8 cellular contexts compared by ENCODE assay signal in the genomic region with DNA sequence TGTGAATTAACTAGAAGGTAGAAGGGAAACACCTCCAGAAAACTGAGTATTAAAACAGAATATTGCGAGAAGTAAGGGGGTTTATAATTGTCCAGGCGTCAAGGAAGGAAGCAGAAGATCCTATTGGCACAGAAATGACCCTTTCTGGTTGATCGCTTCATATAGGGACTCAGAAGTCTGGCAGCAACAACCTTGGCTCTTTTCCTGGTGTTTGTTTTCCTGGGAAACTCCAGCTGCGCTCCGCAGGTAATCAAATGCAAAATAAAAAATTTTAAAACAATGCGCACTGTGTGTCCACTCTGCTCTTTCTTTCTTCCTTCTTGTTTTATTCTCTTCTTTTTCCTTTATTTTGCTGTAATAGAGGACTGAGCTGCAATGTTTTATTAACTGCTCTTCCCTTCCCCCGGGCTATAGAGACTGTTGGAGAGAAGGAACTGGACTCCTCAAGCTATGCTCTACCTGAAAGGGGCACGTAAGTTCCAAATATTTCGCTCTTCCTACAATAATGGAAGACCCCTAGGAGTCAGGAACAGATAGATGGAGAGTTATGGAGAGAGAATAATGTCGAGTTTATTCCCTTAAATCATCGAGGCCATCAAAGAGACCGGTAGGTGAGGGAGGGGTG. TPM values are rescaled to one million over a fixed set of nuclear protein-coding genes. Genes with fewer than 3 reads are reported as not detected.
DNase-seq lines count a peak whose midpoint lies in the region; ATAC-seq and TF ChIP-seq lines count a peak whose summit lies in the region.

No MANE protein-coding gene starts in this region.

- TF ChIP-seq CTCF in SK-N-SH (IDR thresholded peaks at IDR 0.05) = no peak
- TF ChIP-seq CTCF in WTC11 (IDR thresholded peaks at IDR 0.05) = no peak

- H3K4me1 ChIP-seq in SK-N-SH (ENCODE audit: control insufficient read depth in 1 of 2, insufficient read depth in 2 of 2, low read depth in 1 of 2, low read length in 1 of 2) (peaks cover 3 to 7% of the 10 kb centered on the region in 2 experiments; a peak in 3 of 4 replicates), iPS DF 6.9 (ENCODE audit: control insufficient read depth, insufficient read depth, low read length) (no peaks in the 10 kb centered on the region)

- peak overlapping the region; percentile 50 to 61; a peak in 3 of 4 replicates for H3K4me3 ChIP-seq in SK-N-SH (ENCODE audit: low read depth in 2 of 2, low read length in 1 of 2)
- H3K4me3 ChIP-seq in iPS DF 6.9 (ENCODE audit: low read length) = peak overlapping the region; percentile 68; the same call in 1 of the 2 replicates

- ATAC-seq in SK-N-SH treated with all-trans-retinoic acid at 6 μM for 48 hours = no peak; the same call in 1 of the 3 replicates
- peak; percentile 3; the same call in 1 of the 2 replicates for ATAC-seq in WTC11
- no peak for ATAC-seq in stimulated activated naive CD8-positive, alpha-beta T cell treated with anti-CD3 and anti-CD28 coated beads, Interleukin-15, amount 100 ng/mL, for 72 hours

- TF ChIP-seq RAD21 in SK-N-SH (IDR thresholded peaks at IDR 0.05; ENCODE audit: low read length) = no peak

- H3K4me2 ChIP-seq in SK-N-SH = peak overlapping the region; percentile 88

- no peak for TF ChIP-seq EP300 in SK-N-SH (IDR thresholded peaks at IDR 0.05; ENCODE audit: borderline replicate concordance in 1 of 2, low read depth in 1 of 2, low read length in 1 of 2)

- no peaks in the 10 kb centered on the region for H3K79me2 ChIP-seq in SK-N-SH (ENCODE audit: insufficient read depth)

- H3K27me3 ChIP-seq in SK-N-SH (ENCODE audit: insufficient read depth) (peaks cover 38% of the 10 kb centered on the region; the same call in 1 of the 2 replicates), iPS DF 6.9 (ENCODE audit: control insufficient read depth, insufficient read depth, low read length) (peaks cover 9% of the 10 kb centered on the region; the same call in 1 of the 2 replicates)

- peaks cover 6% of the 10 kb centered on the region for H3F3A ChIP-seq in SK-N-SH (replicated peaks; ENCODE audit: insufficient read depth)

- no peaks in the 10 kb centered on the region for H3K36me3 Mint-ChIP-seq in WTC11

- H3K9me3 Mint-ChIP-seq in WTC11 = peaks cover 3% of the 10 kb centered on the region; the same call in 1 of the 2 replicates
- peaks cover 7 to 12% of the 10 kb centered on the region in 2 donors for H3K9me3 Mint-ChIP-seq in stimulated activated naive CD8-positive, alpha-beta T cell treated with anti-CD3 and anti-CD28 coated beads, Interleukin-15, amount 100 ng/mL, for 72 hours

- CTCF ChIA-PET in SK-N-SH (lab: Yijun Ruan, JAX) (interaction anchor here (1.9 kb wide), 1 partner anchor 10 kb away, joined by 4 read pairs; no protein-coding TSS in a partner anchor), WTC11 (lab: Charles Lee) (interaction anchor here (0.6 to 1.0 kb wide), 2 partner anchors 25 to 532 kb away, joined by 3 read pairs; partner anchors contain the start of genes GOLT1B and RECQL)

- H3K27me3 Mint-ChIP-seq in WTC11 (ENCODE audit: low read depth) = peaks cover 57% of the 10 kb centered on the region
- H3K27me3 Mint-ChIP-seq in stimulated activated naive CD8-positive, alpha-beta T cell treated with anti-CD3 and anti-CD28 coated beads, Interleukin-15, amount 100 ng/mL, for 72 hours = peaks cover 35% of the 10 kb centered on the region

- H3K4me3 Mint-ChIP-seq in WTC11 = peak overlapping the region; percentile 91
- H3K4me3 Mint-ChIP-seq in stimulated activated naive CD8-positive, alpha-beta T cell treated with anti-CD3 and anti-CD28 coated beads, Interleukin-15, amount 100 ng/mL, for 72 hours = peak overlapping the region; percentile 30 to 81

- POLR2A ChIA-PET in SK-N-SH (lab: Yijun Ruan, JAX) = no interaction called here
- POLR2A ChIA-PET in WTC11 (lab: Charles Lee) = interaction anchor here (0.7 to 2.0 kb wide), 2 partner anchors 130 to 323 kb away, joined by 9 to 11 read pairs; partner anchors contain the start of gene LDHB

- H3K4me1 Mint-ChIP-seq in WTC11 = peaks cover 12% of the 10 kb centered on the region
- no peaks in the 10 kb centered on the region for H3K4me1 Mint-ChIP-seq in stimulated activated naive CD8-positive, alpha-beta T cell treated with anti-CD3 and anti-CD28 coated beads, Interleukin-15, amount 100 ng/mL, for 72 hours

- DNase-seq in SK-N-SH = no peak
- no peak for DNase-seq in WTC11 (ENCODE audit: low spot score)
- DNase-seq in iPS DF 6.9 (ENCODE audit: low read depth, low spot score) = no peak
- no peak for DNase-seq in stimulated activated naive CD8-positive, alpha-beta T cell treated with anti-CD3 and anti-CD28 coated beads, Interleukin-15, amount 100 ng/mL, for 72 hours
- no peak for DNase-seq in NCI-H1436 treated with DMSO at 0.1 percent for 48 hours (lab: John Stamatoyannopoulos, UW)
- no peak for DNase-seq in SW 1271 (lab: John Stamatoyannopoulos, UW)
- no peak for DNase-seq in germinal center (ENCODE audit: low spot score)

- H2AFZ ChIP-seq in SK-N-SH (ENCODE audit: low read depth) = 0 out of 2 replicates have a peak overlapping the region, but pooled peaks have one; percentile 83

- no peaks in the 10 kb centered on the region for H3K9me2 ChIP-seq in SK-N-SH

- no peak overlapping the region for H3K27ac ChIP-seq in SK-N-SH (ENCODE audit: low read depth in 2 of 2, low read length in 1 of 2)
- H3K27ac ChIP-seq in iPS DF 6.9 (ENCODE audit: low read length) = no peak overlapping the region

- no peak overlapping the region for H3K27ac Mint-ChIP-seq in WTC11
- H3K27ac Mint-ChIP-seq in stimulated activated naive CD8-positive, alpha-beta T cell treated with anti-CD3 and anti-CD28 coated beads, Interleukin-15, amount 100 ng/mL, for 72 hours = peak overlapping the region in 1 of 2 donors; percentile 62

- no peak overlapping the region for H3K9ac ChIP-seq in SK-N-SH

- H3K9me3 ChIP-seq in SK-N-SH (no peaks in the 10 kb centered on the region), iPS DF 6.9 (ENCODE audit: control insufficient read depth, insufficient read depth, low read length) (no peaks in the 10 kb centered on the region)

- WGBS in SK-N-SH (ENCODE audit: low lambda C conversion rate) = 29% methylated on average over 12 of the region's 12 CpGs
- WGBS in iPS DF 6.9 (ENCODE audit: insufficient coverage, insufficient read length) = no CpG with 5 or more reads among the region's 12 CpGs

- H4K20me1 ChIP-seq in SK-N-SH (ENCODE audit: insufficient read depth) = no peaks in the 10 kb centered on the region

- H3K36me3 ChIP-seq in SK-N-SH (replicated peaks in 1 of 2; ENCODE audit: control insufficient read depth in 1 of 2, insufficient read depth in 2 of 2, low read length in 1 of 2) (no peaks in the 10 kb centered on the region), iPS DF 6.9 (ENCODE audit: control insufficient read depth, insufficient read depth, low read length) (no peaks in the 10 kb centered on the region)

TF ChIP-seq in SK-N-SH, 30 proteins besides CTCF, POLR2A, EP300 and RAD21 (continues in another document):
- TF ChIP-seq JUND (IDR thresholded peaks at IDR 0.05) (no peak), SIN3A (IDR thresholded peaks at IDR 0.05; ENCODE audit: borderline replicate concordance, low read depth, low read length) (no peak), RXRA (IDR thresholded peaks at IDR 0.05; ENCODE audit: borderline replicate concordance, low read depth) (no peak), SMC3 (IDR thresholded peaks at IDR 0.05; ENCODE audit: low read depth, low read length) (no peak), MEF2A (IDR thresholded peaks at IDR 0.05; ENCODE audit: borderline replicate concordance, low read depth) (no peak), TEAD4 (IDR thresholded peaks at IDR 0.05; ENCODE audit: borderline replicate concordance, insufficient read depth) (no peak)

TF ChIP-seq in SK-N-SH treated with all-trans-retinoic acid at 6 μM for 48 hours, 23 proteins besides CTCF, POLR2A, EP300 and RAD21 (continues in another document):
- no peak for TF ChIP-seq BACH2 (CRISPR knock-in tag; IDR thresholded peaks at IDR 0.05; ENCODE audit: borderline replicate concordance)
- no peak for TF ChIP-seq PPARA (CRISPR knock-in tag; IDR thresholded peaks at IDR 0.05; ENCODE audit: borderline replicate concordance)
- TF ChIP-seq ZNF8 (CRISPR knock-in tag; IDR thresholded peaks at IDR 0.05) = no peak

TF ChIP-seq in WTC11, 78 proteins besides CTCF, POLR2A, EP300 and RAD21:
- TF ChIP-seq GRHL2 (CRISPR knock-in tag; IDR thresholded peaks at IDR 0.05; ENCODE audit: insufficient replicate concordance, severe bottlenecking) = no peak
- no peak for TF ChIP-seq ZBTB43 (CRISPR knock-in tag; IDR thresholded peaks at IDR 0.05)

RNA-seq across cellular contexts. Expression of gene SPX, which starts 0.7 kb away (rescaled TPM):
- not detected in 2 replicates for polyA plus RNA-seq in SK-N-SH (2012; rRNA removed)
- not detected in 2 replicates for polyA plus RNA-seq in SK-N-SH (2012; cell fraction: cytosol; rRNA removed)
- polyA plus RNA-seq in SK-N-SH (2012; cell fraction: nucleus; rRNA removed) = 0.06 and 0.07 TPM in 2 replicates
- 0.46 to 1.2 TPM (median 0.76 TPM) in 3 replicates for total RNA-seq in WTC11 (2021)

RNA-seq across cellular contexts. Expression of gene GOLT1B, which starts 25.2 kb away (rescaled TPM):
- polyA plus RNA-seq in SK-N-SH (2012; rRNA removed) = 7.9 and 10.6 TPM in 2 replicates
- 15.2 and 22.0 TPM in 2 replicates for polyA plus RNA-seq in SK-N-SH (2012; cell fraction: cytosol; rRNA removed)
- polyA plus RNA-seq in SK-N-SH (2012; cell fraction: nucleus; rRNA removed) = 8.8 and 17.3 TPM in 2 replicates
- 36.1 to 39.7 TPM (median 37.1 TPM) in 3 replicates for total RNA-seq in WTC11 (2021)

RNA-seq across cellular contexts. Expression of gene RECQL, which starts 25.4 kb away (rescaled TPM):
- polyA plus RNA-seq in SK-N-SH (2012; rRNA removed) = 14.6 and 17.0 TPM in 2 replicates
- polyA plus RNA-seq in SK-N-SH (2012; cell fraction: cytosol; rRNA removed) = 20.8 and 26.5 TPM in 2 replicates
- 9.0 and 18.3 TPM in 2 replicates for polyA plus RNA-seq in SK-N-SH (2012; cell fraction: nucleus; rRNA removed)
- 34.1 to 40.3 TPM (median 35.3 TPM) in 3 replicates for total RNA-seq in WTC11 (2021)
